ENCODE assay signal across 8 cellular contexts in the genomic region with DNA sequence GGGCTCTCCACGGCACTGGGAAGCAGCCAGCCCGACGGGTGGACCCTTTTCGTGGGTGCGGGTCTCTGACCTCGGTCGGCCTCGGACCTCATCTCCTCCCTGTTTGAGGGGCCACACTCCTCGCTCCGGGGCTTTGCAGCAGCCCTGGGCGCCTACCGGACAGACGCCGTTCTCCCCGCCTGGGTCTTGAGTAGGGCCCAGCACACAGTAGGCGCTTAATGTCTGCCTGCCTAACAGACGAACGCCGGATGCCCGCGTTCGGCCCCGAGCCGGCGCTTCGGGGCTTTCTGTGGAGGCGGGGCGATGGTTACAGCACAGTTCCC. TPM values are rescaled to one million over a fixed set of nuclear protein-coding genes. Genes with fewer than 3 reads are reported as not detected.
A peak's percentile ranks its signal among the peaks of the same experiment; 100 is the strongest.
DNase-seq lines count a peak whose midpoint lies in the region; ATAC-seq and TF ChIP-seq lines count a peak whose summit lies in the region.

No MANE protein-coding gene starts in this region.

- H3K9me3 ChIP-seq in OCI-LY1 (ENCODE audit: low read length) (no peaks in the 10 kb centered on the region), ovary (no peaks in the 10 kb centered on the region)

- H3K4me1 ChIP-seq in OCI-LY1 (ENCODE audit: insufficient read depth, low read length, severe bottlenecking): peaks cover 22% of the 10 kb centered on the region
- H3K4me1 ChIP-seq in ovary (ENCODE audit: insufficient read depth): peaks cover 12% of the 10 kb centered on the region

- 0% methylated on average over 3 to 28 of the region's 28 CpGs for WGBS in ovary, 3 donors

- no peak for TF ChIP-seq EP300 in ovary (IDR thresholded peaks at IDR 0.05)

- no peaks in the 10 kb centered on the region for H3F3A ChIP-seq in OCI-LY1 (ENCODE audit: insufficient read depth, low read length)

- H3K4me3 ChIP-seq in OCI-LY1 (ENCODE audit: low read depth, low read length, poor library complexity, severe bottlenecking) (peak overlapping the region; percentile 93), ovary (peak overlapping the region; percentile 98)

- peak overlapping the region; percentile 98 for H3K9ac ChIP-seq in OCI-LY1 (ENCODE audit: low read length)

- H2AFZ ChIP-seq in OCI-LY1 (ENCODE audit: low read length): no peak overlapping the region

- DNase-seq in epithelial cell of prostate (ENCODE audit: low read depth, low spot score) (no peak), ovary (no peak), epidermal melanocyte (ENCODE audit: insufficient read length, low spot score) (no peak), DMS153 treated with DMSO at 0.1 percent for 48 hours (lab: John Stamatoyannopoulos, UW; ENCODE audit: unreplicated experiment) (no peak), NCI-H2081 (lab: John Stamatoyannopoulos, UW) (no peak)
- no peak for DNase-seq in effector CD4-positive, alpha-beta T cell

- no peaks in the 10 kb centered on the region for H4K20me1 ChIP-seq in OCI-LY1 (ENCODE audit: insufficient read depth, low read length)

- intact Hi-C loops in ovary (cut with DNase I): no loop called here

- H3K4me2 ChIP-seq in OCI-LY1 (ENCODE audit: low read length): peak overlapping the region; percentile 99

- no peaks in the 10 kb centered on the region for H3K9me2 ChIP-seq in OCI-LY1 (ENCODE audit: low read depth, low read length)

- peaks cover 15% of the 10 kb centered on the region; the same call in 1 of the 2 replicates for H3K36me3 ChIP-seq in OCI-LY1 (ENCODE audit: insufficient read depth, low read length)
- no peaks in the 10 kb centered on the region for H3K36me3 ChIP-seq in ovary

- no peak for TF ChIP-seq CTCF in OCI-LY1 (IDR thresholded peaks at IDR 0.05; ENCODE audit: low read length)
- TF ChIP-seq CTCF in ovary (IDR thresholded peaks at IDR 0.05): no peak

- no peak for TF ChIP-seq POLR2A in ovary (IDR thresholded peaks at IDR 0.05)

- H3K79me2 ChIP-seq in OCI-LY1 (ENCODE audit: insufficient read depth, low read length): peaks cover 38% of the 10 kb centered on the region

- ATAC-seq in GM21717 (IDR thresholded peaks at IDR 0.05; ENCODE audit: unreplicated experiment): peak; percentile 16

- H3K27ac ChIP-seq in OCI-LY1 (ENCODE audit: low read depth, low read length, poor library complexity, severe bottlenecking) (no peak overlapping the region), epithelial cell of prostate (peak overlapping the region; percentile 79), ovary (peak overlapping the region in 1 of 2 donors; percentile 49)

- no peaks in the 10 kb centered on the region for H3K27me3 ChIP-seq in OCI-LY1 (ENCODE audit: insufficient read depth, low read length)
- no peaks in the 10 kb centered on the region for H3K27me3 ChIP-seq in ovary

RNA-seq across cellular contexts. Expression of gene GTF3C5, which starts 0.8 kb away (rescaled TPM):
- total RNA-seq in ovary: 10 to 100 TPM; 44.2 to 61.4 (median 52.2) TPM
- 10 to 100 TPM; 32.3 to 71.6 TPM for polyA plus RNA-seq in ovary

RNA-seq across cellular contexts. Expression of gene CEL, which starts 31.8 kb away (rescaled TPM):
- 10 to 100 TPM in 1 of 7 donors, 1 to 10 TPM in 6; 1.8 to 13.6 (median 2.9) TPM for total RNA-seq in ovary
- 1 to 10 TPM; 1.3 TPM for polyA plus RNA-seq in ovary

RNA-seq across cellular contexts. Expression of gene GFI1B, which starts 51.5 kb away (rescaled TPM):
- total RNA-seq in ovary: not detected
- under 1 TPM in 1 of 2 donors, not detected in 1; 0.05 TPM for polyA plus RNA-seq in ovary
